In the genomic region with DNA sequence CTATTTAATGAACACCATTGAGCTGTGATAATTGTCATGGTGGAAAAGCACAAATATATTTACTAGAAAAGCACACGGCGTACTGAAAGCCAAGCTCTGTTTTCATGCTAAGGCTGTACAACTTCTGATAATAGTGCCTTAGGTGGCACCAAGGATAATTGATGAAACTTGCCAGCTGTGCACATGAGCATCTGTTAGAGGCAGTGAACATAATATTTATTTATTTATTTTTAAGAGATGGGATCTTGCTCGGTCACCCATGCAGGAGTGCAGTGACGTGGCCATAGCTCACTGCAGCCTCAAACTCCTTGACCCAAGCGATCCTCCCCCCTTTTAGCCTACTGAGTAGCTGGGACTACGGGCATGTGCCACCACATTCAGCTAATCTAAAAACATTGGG, we compare ENCODE assay signal across 14 cellular contexts.
DNase-seq lines count a peak whose midpoint lies in the region; ATAC-seq and TF ChIP-seq lines count a peak whose summit lies in the region.
"Had no signal": no experiment of that assay in that cellular context is flagged by ENCODE, and none has a peak within 500 bp of the region (broad histone marks: within the 10 kb centered on the region; RNA-seq: fewer than 3 reads in every experiment).

No MANE protein-coding gene starts in this region.

- no peak overlapping the region for H3K4me3 ChIP-seq in endodermal cell (ENCODE audit: low read length)
- H3K4me3 ChIP-seq: BLaER1 treated with 17β-estradiol and CSF1 and Interleukin-3, amounts not matched to agents 10 nM and 100 nM; GM23248 had no signal

- no peak for ATAC-seq in GM18519 (IDR thresholded peaks at IDR 0.05; ENCODE audit: low FRiP score, unreplicated experiment)
- ATAC-seq: HCT116 had no signal

- H3K27ac ChIP-seq in endodermal cell (ENCODE audit: low read depth, low read length) = peak overlapping the region; percentile 81
- H3K27ac ChIP-seq: 22Rv1; BLaER1 treated with 17β-estradiol and CSF1 and Interleukin-3, amounts not matched to agents 10 nM and 100 nM; GM23248 had no signal

- DNase-seq in NCI-H2171 treated with DMSO at 0.1 percent for 48 hours (lab: John Stamatoyannopoulos, UW) = peak; percentile 10
- no peak for DNase-seq in NCI-H2171 (lab: John Stamatoyannopoulos, UW)
- no peak for DNase-seq in endodermal cell
- no peak for DNase-seq in nephron progenitor cell
- DNase-seq in type B pancreatic cell (ENCODE audit: extremely low spot score, unreplicated experiment) = no peak
- no peak for DNase-seq in activated CD4-positive, alpha-beta T cell treated with anti-CD3 and anti-CD28 coated beads, Interleukin-2, amount 50 U/mL, for 4 hours
- DNase-seq in AG20443 (ENCODE audit: low spot score) = no peak
- DNase-seq: CD4-positive, CD25-positive, alpha-beta regulatory T cell; DMS53; GM23248 had no signal

- H3K36me3 Mint-ChIP-seq in endodermal cell (ENCODE audit: low read depth) (peaks cover 2% of the 10 kb centered on the region), nephron progenitor cell (ENCODE audit: low read depth) (peaks cover 47% of the 10 kb centered on the region), type B pancreatic cell (peaks cover 14% of the 10 kb centered on the region)
- H3K36me3 Mint-ChIP-seq: CD4-positive, CD25-positive, alpha-beta regulatory T cell had no signal

- H3K4me3 Mint-ChIP-seq in endodermal cell (no peak overlapping the region), nephron progenitor cell (no peak overlapping the region), type B pancreatic cell (no peak overlapping the region)
- H3K4me3 Mint-ChIP-seq: CD4-positive, CD25-positive, alpha-beta regulatory T cell had no signal

- TF ChIP-seq CTCF in endodermal cell (conservative IDR thresholded peaks at IDR 0.05) = no peak
- no peak for TF ChIP-seq CTCF in nephron progenitor cell (IDR thresholded peaks at IDR 0.05)
- no peak for TF ChIP-seq CTCF in type B pancreatic cell (conservative IDR thresholded peaks at IDR 0.05)

- peaks cover 4% of the 10 kb centered on the region for H3K4me1 Mint-ChIP-seq in endodermal cell
- H3K4me1 Mint-ChIP-seq in nephron progenitor cell = peaks cover 95% of the 10 kb centered on the region
- H3K4me1 Mint-ChIP-seq in type B pancreatic cell (ENCODE audit: unreplicated experiment) = peaks cover 13% of the 10 kb centered on the region
- H3K4me1 Mint-ChIP-seq: CD4-positive, CD25-positive, alpha-beta regulatory T cell had no signal

- no peaks in the 10 kb centered on the region for H3K27me3 Mint-ChIP-seq in endodermal cell (ENCODE audit: insufficient read depth)
- H3K27me3 Mint-ChIP-seq in nephron progenitor cell (ENCODE audit: low read depth, poor library complexity) = no peaks in the 10 kb centered on the region
- H3K27me3 Mint-ChIP-seq in type B pancreatic cell = no peaks in the 10 kb centered on the region
- H3K27me3 Mint-ChIP-seq: CD4-positive, CD25-positive, alpha-beta regulatory T cell had no signal

- H3K27ac Mint-ChIP-seq in endodermal cell (no peak overlapping the region), nephron progenitor cell (peak overlapping the region; percentile 99), type B pancreatic cell (peak overlapping the region; percentile 51)
- H3K27ac Mint-ChIP-seq: CD4-positive, CD25-positive, alpha-beta regulatory T cell had no signal

- H3K9me3 ChIP-seq in endodermal cell (ENCODE audit: control insufficient read depth, low read length) = no peaks in the 10 kb centered on the region

- H3K9me3 Mint-ChIP-seq in endodermal cell = no peaks in the 10 kb centered on the region
- H3K9me3 Mint-ChIP-seq in nephron progenitor cell = peaks cover 11% of the 10 kb centered on the region
- H3K9me3 Mint-ChIP-seq in type B pancreatic cell = no peaks in the 10 kb centered on the region

- WGBS in endodermal cell (ENCODE audit: insufficient coverage in 1 of 2, insufficient read length in 1 of 2), 2 experiments = 94 to 100% methylated on average over 3 to 6 of the region's 6 CpGs

- no peaks in the 10 kb centered on the region for H3K4me1 ChIP-seq in endodermal cell (ENCODE audit: control insufficient read depth, insufficient read depth, low read length)

- H3K9ac ChIP-seq in endodermal cell (ENCODE audit: extremely low read depth, low read length, poor library complexity, severe bottlenecking) = no peak overlapping the region
- H3K9ac ChIP-seq: BLaER1 treated with 17β-estradiol and CSF1 and Interleukin-3, amounts not matched to agents 10 nM and 100 nM; GM23248 had no signal

- no peaks in the 10 kb centered on the region for H3K27me3 ChIP-seq in endodermal cell (ENCODE audit: control insufficient read depth, insufficient read depth, low read length, poor library complexity, severe bottlenecking)
- H3K27me3 ChIP-seq: BLaER1 treated with 17β-estradiol and CSF1 and Interleukin-3, amounts not matched to agents 10 nM and 100 nM had no signal

- no peaks in the 10 kb centered on the region for H3K36me3 ChIP-seq in endodermal cell (ENCODE audit: control insufficient read depth, insufficient read depth, low read length)
